Comparison of ENCODE assay signal across 9 cellular contexts in genomic region chr22:31295831-31296230, GRCh38. TPM values are rescaled to one million over a fixed set of nuclear protein-coding genes. Genes with fewer than 3 reads are reported as not detected.
DNase-seq lines count a peak whose midpoint lies in the region; ATAC-seq and TF ChIP-seq lines count a peak whose summit lies in the region.
"Had no signal": no experiment of that assay in that cellular context is flagged by ENCODE, and none has a peak within 500 bp of the region (broad histone marks: within the 10 kb centered on the region; RNA-seq: fewer than 3 reads in every experiment).

No MANE protein-coding gene starts in this region.

- no peaks in the 10 kb centered on the region for H3K9me3 Mint-ChIP-seq in GM23338

- H3K36me3 ChIP-seq in OCI-LY7 (ENCODE audit: insufficient read depth, low read length) (no peaks in the 10 kb centered on the region), skeletal muscle tissue (ENCODE audit: control insufficient read depth in 3 of 3, insufficient read depth in 3 of 3, low read length in 3 of 3) (no peaks in the 10 kb centered on the region), GM23338 (ENCODE audit: insufficient read depth) (no peaks in the 10 kb centered on the region)

- TF ChIP-seq CTCF in OCI-LY7 (conservative IDR thresholded peaks at IDR 0.05; ENCODE audit: low read length) (no peak), GM23338 (conservative IDR thresholded peaks at IDR 0.05; ENCODE audit: low read depth in 2 of 2) (no peak)

- H3K4me1 ChIP-seq in OCI-LY7 (ENCODE audit: insufficient read depth, low read length, poor library complexity, severe bottlenecking): peaks cover 33% of the 10 kb centered on the region
- H3K4me1 ChIP-seq in skeletal muscle tissue (ENCODE audit: control insufficient read depth in 3 of 3, insufficient read depth in 3 of 3, low read length in 3 of 3): peaks cover 22 to 37% (median 29%) of the 10 kb centered on the region in 3 donors
- H3K4me1 ChIP-seq in GM23338 (ENCODE audit: insufficient read depth): 0 out of 2 replicates have a peak, but pooled peaks cover 8% of the 10 kb centered on the region

- H3F3A ChIP-seq in GM23338 (replicated peaks; ENCODE audit: low read depth): peaks cover 5% of the 10 kb centered on the region; the same call in 1 of the 2 replicates

- H3K36me3 Mint-ChIP-seq in GM23338 (ENCODE audit: low read depth): no peaks in the 10 kb centered on the region

- H3K4me2 ChIP-seq in OCI-LY7 (ENCODE audit: low read length) (peak overlapping the region; percentile 55), GM23338 (no peak overlapping the region)

- H4K20me1 ChIP-seq in OCI-LY7 (ENCODE audit: insufficient read depth, low read length) (no peaks in the 10 kb centered on the region), GM23338 (replicated peaks; ENCODE audit: insufficient read depth) (no peaks in the 10 kb centered on the region)

- BruUV-seq in OCI-LY7 (replicated peaks; lab: Mats Ljungman, UMichigan): no TSS peak

- no peaks in the 10 kb centered on the region for H3K27me3 ChIP-seq in skeletal muscle tissue (ENCODE audit: control insufficient read depth in 3 of 3, insufficient read depth in 3 of 3, low read length in 3 of 3)
- peaks cover 12% of the 10 kb centered on the region for H3K27me3 ChIP-seq in GM23338 (ENCODE audit: insufficient read depth)

- no peak overlapping the region for H3K27ac ChIP-seq in OCI-LY7 (ENCODE audit: low read depth, low read length, poor library complexity, severe bottlenecking)
- H3K27ac ChIP-seq in epithelial cell of prostate: peak overlapping the region; percentile 97
- H3K27ac ChIP-seq in skeletal muscle tissue (ENCODE audit: low read depth, low read length): peak overlapping the region; percentile 68
- H3K27ac ChIP-seq in GM23338 (ENCODE audit: low read depth): no peak overlapping the region

- POLR2A ChIA-PET in OCI-LY7 (lab: Charles Lee): interaction anchor here (0.7 kb wide), 1 partner anchor 549 kb away, joined by 3 read pairs; no protein-coding TSS in a partner anchor

- DNase-seq in Caki2 (ENCODE audit: low read depth): peak; percentile 21
- no peak for DNase-seq in OCI-LY7 (ENCODE audit: low spot score)
- no peak for DNase-seq in epithelial cell of prostate (ENCODE audit: low read depth, low spot score)
- no peak for DNase-seq in GM23338 (ENCODE audit: low spot score)
- no peak for DNase-seq in activated effector memory CD4-positive, alpha-beta T cell treated with Interleukin-2 at 50 U/mL for 16 hours
- no peak for DNase-seq in ecto neural progenitor cell (ENCODE audit: low spot score)
- DNase-seq: NCI-H2171 treated with DMSO at 0.1 percent for 48 hours had no signal

- H3K79me2 ChIP-seq in OCI-LY7 (ENCODE audit: insufficient read depth, low read depth, low read length): peaks cover 5% of the 10 kb centered on the region; the same call in 1 of the 2 replicates
- no peaks in the 10 kb centered on the region for H3K79me2 ChIP-seq in GM23338 (replicated peaks; ENCODE audit: insufficient read depth)

- intact Hi-C loops in OCI-LY7 (cut with micrococcal nuclease; ENCODE audit: unreplicated experiment): no loop called here

- H3K4me1 Mint-ChIP-seq in GM23338: peaks cover 13% of the 10 kb centered on the region

- CTCF ChIA-PET in OCI-LY7 (lab: Charles Lee; ENCODE audit: unreplicated experiment): interaction anchor here (0.7 kb wide), 1 partner anchor 12 kb away, joined by 3 read pairs; no protein-coding TSS in a partner anchor

- H3K9me3 ChIP-seq in OCI-LY7 (ENCODE audit: low read length) (0 out of 2 replicates have a peak, but pooled peaks cover 5% of the 10 kb centered on the region), skeletal muscle tissue (ENCODE audit: control insufficient read depth in 3 of 3, low read length in 3 of 3) (no peaks in the 10 kb centered on the region)

- peaks cover 10% of the 10 kb centered on the region for H3K27me3 Mint-ChIP-seq in GM23338 (ENCODE audit: insufficient read depth, low read depth, poor library complexity)

- no peak overlapping the region for H3K4me3 Mint-ChIP-seq in GM23338

- H3K27ac Mint-ChIP-seq in GM23338: no peak overlapping the region

- in situ Hi-C loops in Caki2 (cut with HindIII; ENCODE audit: low pct_unique_long_range_greater_than_20kb, low sequenced_read_pairs): no loop called here

- H3K4me3 ChIP-seq in OCI-LY7 (ENCODE audit: low read depth, low read length, poor library complexity, severe bottlenecking) (peak overlapping the region; percentile 32), skeletal muscle tissue (ENCODE audit: low read length in 3 of 3) (no peak overlapping the region), GM23338 (no peak overlapping the region)

- H3K9me2 ChIP-seq in OCI-LY7 (ENCODE audit: insufficient read depth, low read length) (no peaks in the 10 kb centered on the region), GM23338 (ENCODE audit: insufficient read depth) (no peaks in the 10 kb centered on the region)

- peak overlapping the region in 1 of 3 donors; percentile 54 for H3K9ac ChIP-seq in skeletal muscle tissue (ENCODE audit: low read depth in 1 of 3, low read length in 3 of 3)

- ATAC-seq in GM23338 (no peak), HG02981 (IDR thresholded peaks at IDR 0.05; ENCODE audit: unreplicated experiment) (no peak)

- H2AFZ ChIP-seq in OCI-LY7 (ENCODE audit: low read length) (peak overlapping the region; percentile 40; the same call in 1 of the 2 replicates), GM23338 (no peak overlapping the region)

TF ChIP-seq in GM23338, 12 proteins besides CTCF, POLR2A, EP300 and RAD21 (continues in another document):
- TF ChIP-seq JUNB (IDR thresholded peaks at IDR 0.05; ENCODE audit: unreplicated experiment) (no peak), STAT1 (IDR thresholded peaks at IDR 0.05; ENCODE audit: unreplicated experiment) (no peak), POLR2AphosphoS5 (IDR thresholded peaks at IDR 0.05; ENCODE audit: low read depth) (no peak), ZNF114 (CRISPR knock-in tag; IDR thresholded peaks at IDR 0.05) (no peak), EZH2phosphoT487 (IDR thresholded peaks at IDR 0.05; ENCODE audit: unreplicated experiment) (no peak), EZH2 (IDR thresholded peaks at IDR 0.05; ENCODE audit: low read depth, unreplicated experiment) (no peak), CREB1 (CRISPR knock-in tag; IDR thresholded peaks at IDR 0.05; ENCODE audit: low read depth) (no peak), ETS1 (IDR thresholded peaks at IDR 0.05) (no peak), ZNF331 (CRISPR knock-in tag; IDR thresholded peaks at IDR 0.05; ENCODE audit: low read depth) (no peak), NANOG (IDR thresholded peaks at IDR 0.05; ENCODE audit: borderline replicate concordance) (no peak), REST (IDR thresholded peaks at IDR 0.05; ENCODE audit: unreplicated experiment) (no peak)

RNA-seq across cellular contexts. Expression of gene PIK3IP1, which starts 3.5 kb away (rescaled TPM):
- total RNA-seq in Caki2 (2014; rRNA removed; shearing (Covaris generic); ENCODE audit: low replicate concordance): 2.2 and 6.5 TPM in 2 replicates
- 15.9 and 20.4 TPM in 2 replicates for total RNA-seq in OCI-LY7 (2014; rRNA removed; shearing (Covaris generic))
- total RNA-seq in OCI-LY7 (2022): 17.0 and 17.1 TPM in 2 replicates
- 6.3 TPM for total RNA-seq in skeletal muscle tissue
- 1.6 and 2.2 TPM in 2 replicates for total RNA-seq in GM23338 (2014; rRNA removed; shearing (Covaris generic))
- 1.1 and 1.5 TPM in 2 replicates for polyA plus RNA-seq in GM23338 (2016; fragmentation: Nextera tagmentation; extraction: Ambion mirVana)

RNA-seq across cellular contexts. Expression of gene PATZ1, which starts 50.3 kb away (rescaled TPM):
- total RNA-seq in Caki2 (2014; rRNA removed; shearing (Covaris generic); ENCODE audit: low replicate concordance): 23.7 and 27.4 TPM in 2 replicates
- total RNA-seq in OCI-LY7 (2014; rRNA removed; shearing (Covaris generic)): 47.7 and 53.4 TPM in 2 replicates
- total RNA-seq in OCI-LY7 (2022) (44.3 and 49.2 TPM in 2 replicates), skeletal muscle tissue (19.8 TPM)
- 51.5 and 56.8 TPM in 2 replicates for total RNA-seq in GM23338 (2014; rRNA removed; shearing (Covaris generic))
- polyA plus RNA-seq in GM23338 (2016; fragmentation: Nextera tagmentation; extraction: Ambion mirVana): 22.0 and 23.2 TPM in 2 replicates

Comparison
In these comparisons a context has a peak if more than half of its experiments do, and no peak if none do; other contexts are left out.
1. H3K27ac ChIP-seq: peak in epithelial cell of prostate (single experiment) and skeletal muscle tissue (single experiment); none in OCI-LY7 (single experiment) and GM23338 (single experiment).